In genomic region chr10:71735709-71736569, GRCh38 we compare ENCODE assay signal across 9 cellular contexts. TPM values are rescaled to one million over a fixed set of nuclear protein-coding genes. Genes with fewer than 3 reads are reported as not detected.
DNase-seq lines count a peak whose midpoint lies in the region; ATAC-seq lines count a peak whose summit lies in the region.
"Had no signal": no experiment of that assay in that cellular context is flagged by ENCODE, and none has a peak within 500 bp of the region (broad histone marks: within the 10 kb centered on the region; RNA-seq: fewer than 3 reads in every experiment).

No MANE protein-coding gene starts in this region.

- peaks cover under 1% of the 10 kb centered on the region for H3K27me3 Mint-ChIP-seq in IgD-negative memory B cell
- H3K27me3 Mint-ChIP-seq in activated CD4-positive, alpha-beta memory T cell treated with anti-CD3 and anti-CD28 coated beads, Interleukin-2, amount 10 ng/mL, durations not matched to agents 7 days and 5 days, result no peaks in the 10 kb centered on the region

- ATAC-seq in left ventricle myocardium superior, result peak; percentile 24

- H3K9me3 Mint-ChIP-seq in IgD-negative memory B cell, result no peaks in the 10 kb centered on the region
- H3K9me3 Mint-ChIP-seq in activated CD4-positive, alpha-beta memory T cell treated with anti-CD3 and anti-CD28 coated beads, Interleukin-2, amount 10 ng/mL, durations not matched to agents 7 days and 5 days, result no peaks in the 10 kb centered on the region

- peaks cover 28 to 60% (median 55%) of the 10 kb centered on the region in 3 donors for H3K4me1 Mint-ChIP-seq in IgD-negative memory B cell
- H3K4me1 Mint-ChIP-seq in activated CD4-positive, alpha-beta memory T cell treated with anti-CD3 and anti-CD28 coated beads, Interleukin-2, amount 10 ng/mL, durations not matched to agents 7 days and 5 days, result peaks cover 79% of the 10 kb centered on the region

- peak; percentile 73 for DNase-seq in activated CD4-positive, alpha-beta memory T cell treated with anti-CD3 and anti-CD28 coated beads, Interleukin-2, amount 10 ng/mL, durations not matched to agents 7 days and 5 days
- DNase-seq in left ventricle myocardium superior (no peak), DMS 273 treated with DMSO at 0.1 percent for 48 hours (lab: John Stamatoyannopoulos, UW) (no peak), OCI-M1 (lab: John Stamatoyannopoulos, UW) (no peak), NCI-H146 treated with DMSO at 0.1 percent for 48 hours (lab: John Stamatoyannopoulos, UW; ENCODE audit: unreplicated experiment) (no peak), NCI-H2196 (lab: John Stamatoyannopoulos, UW; ENCODE audit: unreplicated experiment) (no peak)
- peak; percentile 32 for DNase-seq in stimulated activated naive CD4-positive, alpha-beta T cell treated with Interleukin-2 at 50 U/mL for 16 hours (lab: John Stamatoyannopoulos, UW)
- DNase-seq: effector CD4-positive, alpha-beta T cell had no signal

- peak overlapping the region; percentile 13 to 93 (median 91) for H3K27ac Mint-ChIP-seq in IgD-negative memory B cell
- peak overlapping the region; percentile 91 for H3K27ac Mint-ChIP-seq in activated CD4-positive, alpha-beta memory T cell treated with anti-CD3 and anti-CD28 coated beads, Interleukin-2, amount 10 ng/mL, durations not matched to agents 7 days and 5 days

- H3K36me3 Mint-ChIP-seq in IgD-negative memory B cell, result peaks cover 3% of the 10 kb centered on the region
- peaks cover 2% of the 10 kb centered on the region for H3K36me3 Mint-ChIP-seq in activated CD4-positive, alpha-beta memory T cell treated with anti-CD3 and anti-CD28 coated beads, Interleukin-2, amount 10 ng/mL, durations not matched to agents 7 days and 5 days (ENCODE audit: low read depth)

- peak overlapping the region in 3 of 4 donors; percentile 0 to 88 (median 50) for H3K4me3 Mint-ChIP-seq in IgD-negative memory B cell
- peak overlapping the region; percentile 15 for H3K4me3 Mint-ChIP-seq in activated CD4-positive, alpha-beta memory T cell treated with anti-CD3 and anti-CD28 coated beads, Interleukin-2, amount 10 ng/mL, durations not matched to agents 7 days and 5 days

- POLR2A ChIA-PET in activated CD4-positive, alpha-beta memory T cell treated with anti-CD3 and anti-CD28 coated beads, Interleukin-2, amount 10 ng/mL, durations not matched to agents 7 days and 5 days (lab: Charles Lee), result interaction anchor here (1.1 to 18.2 kb wide), 9 partner anchors 5 to 38 kb away, joined by 3 to 310 read pairs (median 4); partner anchors contain the start of gene VSIR

- intact Hi-C loops in left ventricle myocardium superior (cut with micrococcal nuclease), result no loop called here

- CTCF ChIA-PET in activated CD4-positive, alpha-beta memory T cell treated with anti-CD3 and anti-CD28 coated beads, Interleukin-2, amount 10 ng/mL, durations not matched to agents 7 days and 5 days (lab: Charles Lee), result interaction anchor here (0.6 to 2.1 kb wide), 8 partner anchors 8 to 1262 kb away, joined by 3 to 11 read pairs (median 3); partner anchors contain the start of gene VSIR

RNA-seq across cellular contexts. Expression of gene C10orf105, which starts 16.4 kb away (rescaled TPM):
- polyA plus RNA-seq in IgD-negative memory B cell, result not detected
- total RNA-seq in activated CD4-positive, alpha-beta memory T cell treated with anti-CD3 and anti-CD28 coated beads, Interleukin-2, amount 10 ng/mL, durations not matched to agents 7 days and 5 days, result under 1 TPM; 0.25 to 0.33 TPM
- total RNA-seq in left ventricle myocardium superior, result 0.07 TPM

RNA-seq across cellular contexts. Expression of gene VSIR, which starts 37.4 kb away (rescaled TPM):
- polyA plus RNA-seq in IgD-negative memory B cell, result 73.6 TPM
- 100 to 1,000 TPM; 109 TPM for total RNA-seq in activated CD4-positive, alpha-beta memory T cell treated with anti-CD3 and anti-CD28 coated beads, Interleukin-2, amount 10 ng/mL, durations not matched to agents 7 days and 5 days
- total RNA-seq in left ventricle myocardium superior, result 127 TPM

Comparison
In these comparisons a context has a peak if more than half of its experiments do, and no peak if none do; other contexts are left out.
1. DNase-seq: peak in activated CD4-positive, alpha-beta memory T cell treated with anti-CD3 and anti-CD28 coated beads, Interleukin-2, amount 10 ng/mL, durations not matched to agents 7 days and 5 days (single experiment) and stimulated activated naive CD4-positive, alpha-beta T cell treated with Interleukin-2 at 50 U/mL for 16 hours (single experiment); none in left ventricle myocardium superior (single experiment), DMS 273 treated with DMSO at 0.1 percent for 48 hours (single experiment), OCI-M1 (single experiment), NCI-H146 treated with DMSO at 0.1 percent for 48 hours (single experiment) and NCI-H2196 (single experiment).